Comparison of ENCODE assay signal across 11 cellular contexts in the genomic region with DNA sequence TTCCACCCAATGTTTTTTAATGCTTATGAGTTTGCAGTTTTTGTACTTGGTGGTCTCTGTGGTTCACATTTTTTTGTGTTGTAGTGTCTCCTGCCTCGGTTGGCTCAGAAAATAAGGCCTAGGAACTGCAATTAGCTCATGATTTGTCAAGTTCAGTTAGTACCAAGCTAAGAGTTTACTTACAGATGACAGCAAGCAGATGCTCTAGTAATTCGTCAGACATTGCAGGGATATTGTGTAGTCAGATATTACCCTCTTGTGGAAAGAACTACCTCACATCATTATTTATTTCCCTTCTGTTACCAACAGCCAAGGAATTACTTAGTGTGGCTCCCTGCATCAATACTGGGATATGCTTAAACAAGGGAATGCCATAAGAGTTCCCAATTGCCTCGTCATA. TPM values are rescaled to one million over a fixed set of nuclear protein-coding genes. Genes with fewer than 3 reads are reported as not detected.
DNase-seq lines count a peak whose midpoint lies in the region; TF ChIP-seq lines count a peak whose summit lies in the region.
"Had no signal": no experiment of that assay in that cellular context is flagged by ENCODE, and none has a peak within 500 bp of the region (broad histone marks: within the 10 kb centered on the region; RNA-seq: fewer than 3 reads in every experiment).

No MANE protein-coding gene starts in this region.

- TF ChIP-seq CTCF in fibroblast of mammary gland (conservative IDR thresholded peaks at IDR 0.05; ENCODE audit: control insufficient read depth, insufficient read depth, low read depth, low read length) (peak; percentile 13), progenitor cell of endocrine pancreas (IDR thresholded peaks at IDR 0.05; ENCODE audit: unreplicated experiment) (no peak)

- H3K36me3 ChIP-seq in MG63: peaks cover 43% of the 10 kb centered on the region

- H3K4me3 ChIP-seq in fibroblast of mammary gland (ENCODE audit: control insufficient read depth, low read depth, low read length): no peak overlapping the region
- H3K4me3 ChIP-seq in MG63: no peak overlapping the region

- peaks cover 2% of the 10 kb centered on the region for H3K4me1 Mint-ChIP-seq in progenitor cell of endocrine pancreas (ENCODE audit: low read depth)

- no peaks in the 10 kb centered on the region for H3K9me3 Mint-ChIP-seq in progenitor cell of endocrine pancreas (ENCODE audit: low read depth)

- no peaks in the 10 kb centered on the region for H3K27me3 Mint-ChIP-seq in progenitor cell of endocrine pancreas

- DNase-seq in EH (ENCODE audit: low read depth): peak; percentile 97
- peak; percentile 50 for DNase-seq in NCI-H1694 treated with DMSO at 0.1 percent for 48 hours (lab: John Stamatoyannopoulos, UW)
- DNase-seq in fibroblast of mammary gland (ENCODE audit: low read depth): peak; percentile 93
- no peak for DNase-seq in progenitor cell of endocrine pancreas (ENCODE audit: low spot score, unreplicated experiment)
- no peak for DNase-seq in activated CD8-positive, alpha-beta memory T cell treated with anti-CD3 and anti-CD28 coated beads, Interleukin-2, amount 50 U/mL, for 4 hours
- no peak for DNase-seq in MG63
- DNase-seq in NCI-H146 treated with DMSO at 0.1 percent for 48 hours (lab: John Stamatoyannopoulos, UW; ENCODE audit: unreplicated experiment): no peak
- DNase-seq: activated CD8-positive, alpha-beta memory T cell treated with anti-CD3 and anti-CD28 coated beads for 24 hours; NCI-H1105; stimulated activated naive CD4-positive, alpha-beta T cell treated with Interleukin-2 at 50 U/mL for 16 hours had no signal

- peak overlapping the region; percentile 82 for H3K27ac Mint-ChIP-seq in progenitor cell of endocrine pancreas

- H3K27me3 ChIP-seq in MG63: no peaks in the 10 kb centered on the region
- H3K27me3 ChIP-seq: neutrophil had no signal

- no peaks in the 10 kb centered on the region for H3K9me3 ChIP-seq in MG63
- H3K9me3 ChIP-seq: neutrophil had no signal

- H3K4me3 Mint-ChIP-seq in progenitor cell of endocrine pancreas (ENCODE audit: low read depth): no peak overlapping the region

- peaks cover 7% of the 10 kb centered on the region for H3K36me3 Mint-ChIP-seq in progenitor cell of endocrine pancreas (ENCODE audit: insufficient read depth)

RNA-seq across cellular contexts. Expression of gene DYRK2, which starts 14.6 kb away (rescaled TPM):
- 45.0 and 48.1 TPM in 2 replicates for total RNA-seq in progenitor cell of endocrine pancreas
- 16.5 and 23.1 TPM in 2 replicates for total RNA-seq in MG63 (2014; rRNA removed; shearing (Covaris generic); ENCODE audit: low replicate concordance)

Comparison
In these comparisons a context has a peak if more than half of its experiments do, and no peak if none do; other contexts are left out.
1. DNase-seq: peak in EH (single experiment), NCI-H1694 treated with DMSO at 0.1 percent for 48 hours (single experiment) and fibroblast of mammary gland (single experiment); none in progenitor cell of endocrine pancreas (single experiment), activated CD8-positive, alpha-beta memory T cell treated with anti-CD3 and anti-CD28 coated beads, Interleukin-2, amount 50 U/mL, for 4 hours (single experiment), MG63 (single experiment) and NCI-H146 treated with DMSO at 0.1 percent for 48 hours (single experiment).